Comparison of ENCODE assay signal across 26 cellular contexts in genomic region chr2:233034091-233034882, GRCh38. TPM values are rescaled to one million over a fixed set of nuclear protein-coding genes. Genes with fewer than 3 reads are reported as not detected.
"Had no signal": no experiment of that assay in that cellular context is flagged by ENCODE, and none has a peak within 500 bp of the region (broad histone marks: within the 10 kb centered on the region; RNA-seq: fewer than 3 reads in every experiment).

No MANE protein-coding gene starts in this region.

- H3K27ac Mint-ChIP-seq: dendritic cell treated with granulocyte-macrophage colony-stimulating factor and Interleukin-4, amounts not matched to agents 40 ng/mL and 50 ng/mL, for 4 days; endodermal cell; nephron; stimulated activated effector memory CD8-positive, alpha-beta T cell treated with anti-CD3 and anti-CD28 coated beads, Interleukin-12 subunit alpha, Interleukin-12 subunit beta, amount 100 ng/mL, for 72 hours; stimulated activated naive CD8-positive, alpha-beta T cell treated with anti-CD3 and anti-CD28 coated beads, Interleukin-15, Interleukin-2, amounts not matched to agents 100 ng/mL and 50 ng/mL, for 24 hours had no signal

- H3K27me3 ChIP-seq: esophagus squamous epithelium, ovary, tibial nerve, upper lobe of left lung, uterus had no signal

- H3K27me3 Mint-ChIP-seq: dendritic cell treated with granulocyte-macrophage colony-stimulating factor and Interleukin-4, amounts not matched to agents 40 ng/mL and 50 ng/mL, for 4 days; stimulated activated naive CD8-positive, alpha-beta T cell treated with anti-CD3 and anti-CD28 coated beads, Interleukin-15, Interleukin-2, amounts not matched to agents 100 ng/mL and 50 ng/mL, for 24 hours had no signal

- H3K4me1 ChIP-seq: upper lobe of left lung, uterus had no signal

- H3K9me3 ChIP-seq: esophagus squamous epithelium, ovary, thoracic aorta, tibial nerve, upper lobe of left lung, uterus had no signal

- H3K27ac ChIP-seq: esophagus squamous epithelium, ovary, thoracic aorta, tibial nerve, upper lobe of left lung, uterus had no signal

- H3K4me3 ChIP-seq: esophagus squamous epithelium, ovary, smooth muscle cell, thoracic aorta, tibial nerve, upper lobe of left lung, uterus had no signal

- H3K36me3 ChIP-seq: esophagus squamous epithelium, ovary, thoracic aorta, tibial nerve, upper lobe of left lung, uterus had no signal

- DNase-seq: central memory CD4-positive, alpha-beta T cell; effector CD8-positive, alpha-beta T cell; endodermal cell; esophagus squamous epithelium; foreskin melanocyte; left ventricle myocardium superior; mesenchymal stem cell; midbrain; naive thymus-derived CD4-positive, alpha-beta T cell; occipital lobe; ovary; uterus had no signal

- H3K4me1 Mint-ChIP-seq: endodermal cell; naive thymus-derived CD4-positive, alpha-beta T cell; stimulated activated effector memory CD8-positive, alpha-beta T cell treated with anti-CD3 and anti-CD28 coated beads, Interleukin-12 subunit alpha, Interleukin-12 subunit beta, amount 100 ng/mL, for 72 hours had no signal

- ATAC-seq: left ventricle myocardium superior; naive thymus-derived CD4-positive, alpha-beta T cell; sciatic nerve had no signal

- H3K9me3 Mint-ChIP-seq: dendritic cell treated with granulocyte-macrophage colony-stimulating factor and Interleukin-4, amounts not matched to agents 40 ng/mL and 50 ng/mL, for 4 days; endodermal cell; naive thymus-derived CD4-positive, alpha-beta T cell; nephron; stimulated activated effector memory CD8-positive, alpha-beta T cell treated with anti-CD3 and anti-CD28 coated beads, Interleukin-12 subunit alpha, Interleukin-12 subunit beta, amount 100 ng/mL, for 72 hours; stimulated activated naive CD8-positive, alpha-beta T cell treated with anti-CD3 and anti-CD28 coated beads, Interleukin-15, Interleukin-2, amounts not matched to agents 100 ng/mL and 50 ng/mL, for 24 hours had no signal

- H3K4me3 Mint-ChIP-seq: dendritic cell treated with granulocyte-macrophage colony-stimulating factor and Interleukin-4, amounts not matched to agents 40 ng/mL and 50 ng/mL, for 4 days; endodermal cell; naive thymus-derived CD4-positive, alpha-beta T cell; nephron; stimulated activated effector memory CD8-positive, alpha-beta T cell treated with anti-CD3 and anti-CD28 coated beads, Interleukin-12 subunit alpha, Interleukin-12 subunit beta, amount 100 ng/mL, for 72 hours; stimulated activated naive CD8-positive, alpha-beta T cell treated with anti-CD3 and anti-CD28 coated beads, Interleukin-15, Interleukin-2, amounts not matched to agents 100 ng/mL and 50 ng/mL, for 24 hours had no signal

- H3K36me3 Mint-ChIP-seq: naive thymus-derived CD4-positive, alpha-beta T cell; stimulated activated effector memory CD8-positive, alpha-beta T cell treated with anti-CD3 and anti-CD28 coated beads, Interleukin-12 subunit alpha, Interleukin-12 subunit beta, amount 100 ng/mL, for 72 hours had no signal

RNA-seq across cellular contexts. Expression of gene NEU2, which starts 1.8 kb away (rescaled TPM):
- total RNA-seq: cerebellum; endodermal cell; epithelial cell of proximal tubule; esophagus squamous epithelium; left ventricle myocardium superior; lung microvascular endothelial cell; mucosa of gallbladder; naive thymus-derived CD4-positive, alpha-beta T cell; occipital lobe; ovary; sciatic nerve; thoracic aorta; tibial nerve; upper lobe of left lung; uterus had no signal
- polyA plus RNA-seq: keratinocyte; naive thymus-derived CD4-positive, alpha-beta T cell; ovary; smooth muscle cell had no signal

RNA-seq across cellular contexts. Expression of gene NGEF, which starts 21.2 kb away (rescaled TPM):
- total RNA-seq: left ventricle myocardium superior; lung microvascular endothelial cell; naive thymus-derived CD4-positive, alpha-beta T cell; smooth muscle cell had no signal
- polyA plus RNA-seq: naive thymus-derived CD4-positive, alpha-beta T cell had no signal
